1 cellular context compared by ENCODE assay signal in genomic region chr9:133351908-133352634, GRCh38.
TF ChIP-seq lines count a peak whose summit lies in the region.

No MANE protein-coding gene starts in this region.

TF ChIP-seq in K562, 482 proteins besides CTCF, POLR2A, EP300 and RAD21 (continued from another document):
- TF ChIP-seq ZMIZ1 (IDR thresholded peaks at IDR 0.05; ENCODE audit: low read depth in 2 of 2, low read length in 2 of 2) (peak in 1 of 2 experiments; percentile 11; a peak in 1 of 4 replicates), E2F1 (CRISPR knock-in tag; IDR thresholded peaks at IDR 0.05) (no peak; the same call in 1 of the 2 replicates), TSHZ1 (CRISPR knock-in tag; IDR thresholded peaks at IDR 0.05) (no peak), EWSR1 (IDR thresholded peaks at IDR 0.05; ENCODE audit: borderline replicate concordance, low read depth, partially characterized antibody) (no peak), RBFOX2 (IDR thresholded peaks at IDR 0.05; ENCODE audit: low read depth, low read length) (peak; percentile 65), ZFX (CRISPR knock-in tag; IDR thresholded peaks at IDR 0.05) (no peak), PHB2 (IDR thresholded peaks at IDR 0.05; ENCODE audit: low read depth) (no peak), TAF1 (IDR thresholded peaks at IDR 0.05; ENCODE audit: control insufficient read depth, extremely low read depth, insufficient read depth, low read length, severe bottlenecking) (no peak), JUN (IDR thresholded peaks at IDR 0.05; ENCODE audit: borderline replicate concordance, low read depth, low read length) (no peak), JUN (CRISPR knock-in tag; IDR thresholded peaks at IDR 0.05; ENCODE audit: borderline replicate concordance) (no peak), CBX8 (IDR thresholded peaks at IDR 0.05; ENCODE audit: borderline replicate concordance, extremely low read depth, low read depth, low read length, poor library complexity, severe bottlenecking) (no peak), ZNF253 (CRISPR knock-in tag; conservative IDR thresholded peaks at IDR 0.05) (no peak; the same call in 1 of the 2 replicates), ZBTB7A (IDR thresholded peaks at IDR 0.05; ENCODE audit: borderline replicate concordance, control insufficient read depth, low read depth, low read length) (no peak)
TF ChIP-seq in K562: peak in this region for 91.
